ENCODE assay signal across 19 cellular contexts in the genomic region with DNA sequence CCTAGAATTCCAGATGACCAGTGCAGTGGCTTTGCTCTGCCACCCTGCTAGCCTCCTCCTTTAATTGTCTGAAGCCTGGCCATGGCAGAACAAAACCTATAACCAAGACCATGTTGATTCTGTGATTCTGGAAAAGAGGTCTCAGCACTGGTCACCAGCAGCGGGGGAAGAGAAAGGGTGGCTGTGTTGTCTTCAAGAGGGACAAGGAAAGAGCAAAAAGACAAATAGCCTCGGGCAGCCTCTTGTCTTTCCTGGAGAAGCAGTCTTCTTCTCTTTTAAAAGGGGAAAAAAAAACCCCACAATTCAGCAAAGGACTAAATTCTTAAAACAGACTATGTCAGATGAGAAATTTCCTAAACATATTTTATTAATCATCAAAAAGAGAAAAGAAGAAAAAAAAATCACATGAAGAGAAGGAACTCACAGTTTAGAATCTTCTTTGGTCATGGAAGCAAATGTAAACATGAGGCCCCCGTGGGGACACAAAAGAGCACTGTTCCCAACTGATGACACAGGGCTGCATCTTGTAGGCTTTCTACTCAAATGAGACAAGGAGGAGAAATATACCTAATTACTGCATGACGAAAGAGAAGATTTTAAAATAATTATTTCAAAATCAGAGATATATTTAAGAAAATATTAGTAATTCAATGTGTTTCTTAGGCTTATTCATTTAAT. TPM values are rescaled to one million over a fixed set of nuclear protein-coding genes. Genes with fewer than 3 reads are reported as not detected.
A peak's percentile ranks its signal among the peaks of the same experiment; 100 is the strongest.
DNase-seq lines count a peak whose midpoint lies in the region; ATAC-seq, FAIRE-seq and TF ChIP-seq lines count a peak whose summit lies in the region.
"Had no signal": no experiment of that assay in that cellular context is flagged by ENCODE, and none has a peak within 500 bp of the region (broad histone marks: within the 10 kb centered on the region; RNA-seq: fewer than 3 reads in every experiment).

No MANE protein-coding gene starts in this region.

- TF ChIP-seq POLR2A in K562 (conservative IDR thresholded peaks at IDR 0.05) (no peak), esophagus muscularis mucosa (IDR thresholded peaks at IDR 0.05; ENCODE audit: low read depth) (no peak)

- 85% methylated on average over 4 of the region's 4 CpGs for WGBS in K562 (ENCODE audit: insufficient coverage, low coverage, missing lambda C conversion rate)
- 58% methylated on average over 4 of the region's 4 CpGs for WGBS in esophagus muscularis mucosa

- H3K36me3 Mint-ChIP-seq in activated T-cell treated with anti-CD3 and anti-CD28 coated beads, Interleukin-2, amount 50 U/mL, for 24 hours (ENCODE audit: low read depth), result peaks cover 87% of the 10 kb centered on the region
- H3K36me3 Mint-ChIP-seq in activated T-cell treated with anti-CD3 and anti-CD28 coated beads, Interleukin-2, amount 50 U/mL, for 72 hours (ENCODE audit: insufficient read depth in 2 of 2), result peaks cover 9 to 38% of the 10 kb centered on the region in 2 donors
- H3K36me3 Mint-ChIP-seq in memory B cell (peaks cover 23% of the 10 kb centered on the region), chondrocyte (ENCODE audit: low read depth) (peaks cover 19% of the 10 kb centered on the region)

- no peak for TF ChIP-seq EP300 in K562 (IDR thresholded peaks at IDR 0.05; ENCODE audit: low read length)
- TF ChIP-seq EP300 in esophagus muscularis mucosa (IDR thresholded peaks at IDR 0.05), result no peak

- in situ Hi-C loops in K562 (cut with MboI), result no loop called here

- BruUV-seq in K562 (replicated peaks; lab: Mats Ljungman, UMichigan), result no TSS peak

- no peak for DNase-seq in activated T-cell treated with anti-CD3 and anti-CD28 coated beads, Interleukin-2, amount 50 U/mL, for 24 hours
- DNase-seq in activated T-cell treated with anti-CD3 and anti-CD28 coated beads, Interleukin-2, amount 50 U/mL, for 72 hours, result no peak
- DNase-seq in K562 (ENCODE audit: extremely low read depth in 1 of 4, low spot score in 3 of 4) (no peak), memory B cell (ENCODE audit: low spot score in 2 of 2) (no peak), chondrocyte (ENCODE audit: low spot score) (no peak), NCI-H2081 treated with DMSO at 0.1 percent for 48 hours (lab: John Stamatoyannopoulos, UW) (no peak), esophagus muscularis mucosa (ENCODE audit: extremely low spot score) (no peak)
- DNase-seq: activated CD8-positive, alpha-beta memory T cell treated with anti-CD3 and anti-CD28 coated beads, Interleukin-2, amount 10 ng/mL, durations not matched to agents 7 days and 5 days; activated naive CD8-positive, alpha-beta T cell treated with anti-CD3 and anti-CD28 coated beads, Interleukin-2, amount 50 U/mL, for 24 hours; BE2C; brain microvascular endothelial cell; GDM1; naive B cell; NCI-H1930; stimulated activated naive CD8-positive, alpha-beta T cell treated with anti-CD3 and anti-CD28 coated beads, Interleukin-15, Interleukin-2, amounts not matched to agents 100 U/mL and 50 U/mL, for 24 hours; upper lobe of left lung had no signal

- CTCF ChIA-PET in K562 (lab: Yijun Ruan, JAX; ENCODE audit: low intra/inter-chr PET ratio), result no interaction called here

- ATAC-seq in activated T-cell treated with anti-CD3 and anti-CD28 coated beads, Interleukin-2, amount 50 U/mL, for 72 hours (replicated peaks in 1 of 2), result no peak
- no peak for ATAC-seq in K562
- no peak for ATAC-seq in memory B cell (ENCODE audit: low read depth)
- ATAC-seq: activated CD8-positive, alpha-beta memory T cell treated with anti-CD3 and anti-CD28 coated beads, Interleukin-2, amount 10 ng/mL, durations not matched to agents 7 days and 5 days; activated naive CD8-positive, alpha-beta T cell treated with anti-CD3 and anti-CD28 coated beads, Interleukin-2, amount 50 U/mL, for 24 hours; stimulated activated naive CD8-positive, alpha-beta T cell treated with anti-CD3 and anti-CD28 coated beads, Interleukin-15, Interleukin-2, amounts not matched to agents 100 U/mL and 50 U/mL, for 24 hours had no signal

- POLR2A ChIA-PET in K562 (lab: Yijun Ruan, JAX), result interaction anchor here (0.8 to 2.3 kb wide), 2 partner anchors 9 to 10 kb away, joined by 4 to 9 read pairs; no protein-coding TSS in a partner anchor

- H2AFZ ChIP-seq in K562 (ENCODE audit: low read depth, low read length), result no peak overlapping the region

- no peak overlapping the region for H3K4me2 ChIP-seq in K562 (ENCODE audit: insufficient read depth, low read length)

- H3K4me1 ChIP-seq in K562 (replicated peaks in 1 of 2; ENCODE audit: control insufficient read depth in 2 of 2, insufficient read depth in 2 of 2, low read length in 2 of 2), result peaks cover 0 to 16% of the 10 kb centered on the region in 2 experiments; a peak in 2 of 5 replicates
- H3K4me1 ChIP-seq in esophagus muscularis mucosa, result peaks cover 3 to 13% (median 9%) of the 10 kb centered on the region in 4 donors
- H3K4me1 ChIP-seq: BE2C had no signal

- no peaks in the 10 kb centered on the region for H4K20me1 ChIP-seq in K562 (replicated peaks; ENCODE audit: control insufficient read depth, insufficient read depth, low read length)

- TF ChIP-seq CTCF in K562 (IDR thresholded peaks at IDR 0.05 in 2 of 3, conservative IDR thresholded peaks at IDR 0.05 in 1 of 3; ENCODE audit: insufficient read depth in 2 of 3, low read depth in 1 of 3, low read length in 3 of 3), result no peak; a peak in 1 of 6 replicates
- TF ChIP-seq CTCF in chondrocyte (IDR thresholded peaks at IDR 0.05), result no peak
- TF ChIP-seq CTCF in esophagus muscularis mucosa (IDR thresholded peaks at IDR 0.05), result no peak

- H3K79me2 ChIP-seq in K562 (ENCODE audit: control insufficient read depth, insufficient read depth, low read length), result peaks cover 22% of the 10 kb centered on the region; the same call in 1 of the 3 replicates

- H3K9me3 ChIP-seq in K562 (replicated peaks; ENCODE audit: control insufficient read depth, insufficient read depth, low read depth, low read length) (no peaks in the 10 kb centered on the region), esophagus muscularis mucosa (no peaks in the 10 kb centered on the region)
- H3K9me3 ChIP-seq: BE2C, gastroesophageal sphincter, upper lobe of left lung had no signal

- H3K9ac ChIP-seq in K562 (ENCODE audit: insufficient read depth in 1 of 2, low read depth in 2 of 2, low read length in 2 of 2), result no peak overlapping the region

- H3K36me3 ChIP-seq in K562 (ENCODE audit: control insufficient read depth, insufficient read depth, low read length) (peaks cover 91% of the 10 kb centered on the region), esophagus muscularis mucosa (peaks cover 34 to 68% (median 60%) of the 10 kb centered on the region in 4 donors)

- intact Hi-C loops in K562 (cut with micrococcal nuclease) (no loop called here), esophagus muscularis mucosa (cut with DNase I) (no loop called here)

- H3K27me3 ChIP-seq in K562 (ENCODE audit: control insufficient read depth in 2 of 2, insufficient read depth in 2 of 2, low read length in 2 of 2) (no peaks in the 10 kb centered on the region), esophagus muscularis mucosa (no peaks in the 10 kb centered on the region)
- H3K27me3 ChIP-seq: BE2C, brain microvascular endothelial cell, gastroesophageal sphincter, upper lobe of left lung had no signal

- no peaks in the 10 kb centered on the region for H3K9me3 Mint-ChIP-seq in activated T-cell treated with anti-CD3 and anti-CD28 coated beads, Interleukin-2, amount 50 U/mL, for 24 hours
- H3K9me3 Mint-ChIP-seq in activated T-cell treated with anti-CD3 and anti-CD28 coated beads, Interleukin-2, amount 50 U/mL, for 72 hours, result no peaks in the 10 kb centered on the region
- H3K9me3 Mint-ChIP-seq in memory B cell (no peaks in the 10 kb centered on the region), chondrocyte (ENCODE audit: low read depth) (no peaks in the 10 kb centered on the region)
- H3K9me3 Mint-ChIP-seq: activated naive CD8-positive, alpha-beta T cell treated with anti-CD3 and anti-CD28 coated beads, Interleukin-2, amount 50 U/mL, for 24 hours; naive B cell had no signal

- H3K27me3 Mint-ChIP-seq in activated T-cell treated with anti-CD3 and anti-CD28 coated beads, Interleukin-2, amount 50 U/mL, for 24 hours, result no peaks in the 10 kb centered on the region
- H3K27me3 Mint-ChIP-seq in activated T-cell treated with anti-CD3 and anti-CD28 coated beads, Interleukin-2, amount 50 U/mL, for 72 hours (ENCODE audit: low read depth), result no peaks in the 10 kb centered on the region
- H3K27me3 Mint-ChIP-seq in memory B cell (no peaks in the 10 kb centered on the region), chondrocyte (ENCODE audit: low read depth) (no peaks in the 10 kb centered on the region)
- H3K27me3 Mint-ChIP-seq: activated CD8-positive, alpha-beta memory T cell treated with anti-CD3 and anti-CD28 coated beads, Interleukin-2, amount 10 ng/mL, durations not matched to agents 7 days and 5 days; activated naive CD8-positive, alpha-beta T cell treated with anti-CD3 and anti-CD28 coated beads, Interleukin-2, amount 50 U/mL, for 24 hours; naive B cell had no signal

- H3K9me1 ChIP-seq in K562 (ENCODE audit: control insufficient read depth, insufficient read depth, low read length), result no peaks in the 10 kb centered on the region

- no peak for TF ChIP-seq RAD21 in K562 (CRISPR knock-in tag; conservative IDR thresholded peaks at IDR 0.05 in 1 of 2, IDR thresholded peaks at IDR 0.05 in 1 of 2)

- H3K4me3 Mint-ChIP-seq in activated T-cell treated with anti-CD3 and anti-CD28 coated beads, Interleukin-2, amount 50 U/mL, for 24 hours, result no peak overlapping the region
- no peak overlapping the region for H3K4me3 Mint-ChIP-seq in activated T-cell treated with anti-CD3 and anti-CD28 coated beads, Interleukin-2, amount 50 U/mL, for 72 hours
- no peak overlapping the region for H3K4me3 Mint-ChIP-seq in memory B cell
- H3K4me3 Mint-ChIP-seq in chondrocyte (ENCODE audit: unreplicated experiment), result no peak overlapping the region
- H3K4me3 Mint-ChIP-seq: activated CD8-positive, alpha-beta memory T cell treated with anti-CD3 and anti-CD28 coated beads, Interleukin-2, amount 10 ng/mL, durations not matched to agents 7 days and 5 days; activated naive CD8-positive, alpha-beta T cell treated with anti-CD3 and anti-CD28 coated beads, Interleukin-2, amount 50 U/mL, for 24 hours; naive B cell had no signal

- peak overlapping the region; percentile 6; the same call in 1 of the 3 replicates for H3K27ac ChIP-seq in K562 (ENCODE audit: extremely low read depth, low read depth, low read length)
- H3K27ac ChIP-seq in temporal lobe (ENCODE audit: low read depth, low read length), result peak overlapping the region; percentile 93
- peak overlapping the region in 1 of 4 donors; percentile 3 for H3K27ac ChIP-seq in esophagus muscularis mucosa (replicated peaks in 1 of 4)
- H3K27ac ChIP-seq: brain microvascular endothelial cell, epithelial cell of prostate had no signal

- H3K4me3 ChIP-seq in K562 (no peak overlapping the region), esophagus muscularis mucosa (no peak overlapping the region)
- H3K4me3 ChIP-seq: gastroesophageal sphincter, upper lobe of left lung had no signal

- H3K27ac Mint-ChIP-seq in activated T-cell treated with anti-CD3 and anti-CD28 coated beads, Interleukin-2, amount 50 U/mL, for 24 hours, result peak overlapping the region; percentile 26
- no peak overlapping the region for H3K27ac Mint-ChIP-seq in activated T-cell treated with anti-CD3 and anti-CD28 coated beads, Interleukin-2, amount 50 U/mL, for 72 hours
- H3K27ac Mint-ChIP-seq in memory B cell (peak overlapping the region; percentile 54), chondrocyte (ENCODE audit: unreplicated experiment) (no peak overlapping the region)
- H3K27ac Mint-ChIP-seq: activated CD8-positive, alpha-beta memory T cell treated with anti-CD3 and anti-CD28 coated beads, Interleukin-2, amount 10 ng/mL, durations not matched to agents 7 days and 5 days had no signal

- H3K4me1 Mint-ChIP-seq in activated T-cell treated with anti-CD3 and anti-CD28 coated beads, Interleukin-2, amount 50 U/mL, for 24 hours (ENCODE audit: low read depth), result peaks cover 5% of the 10 kb centered on the region
- peaks cover 8% of the 10 kb centered on the region for H3K4me1 Mint-ChIP-seq in activated T-cell treated with anti-CD3 and anti-CD28 coated beads, Interleukin-2, amount 50 U/mL, for 72 hours (ENCODE audit: low read depth)
- peaks cover 6% of the 10 kb centered on the region for H3K4me1 Mint-ChIP-seq in memory B cell
- peaks cover 44% of the 10 kb centered on the region for H3K4me1 Mint-ChIP-seq in chondrocyte (ENCODE audit: low read depth)

- FAIRE-seq in K562 (lab: Jason Lieb, UNC), result no peak

RNA-seq across cellular contexts. Expression of gene RAP1GAP, which starts 36.3 kb away (rescaled TPM):
- 1 to 10 TPM; 1.2 to 2.4 TPM for total RNA-seq in activated T-cell treated with anti-CD3 and anti-CD28 coated beads, Interleukin-2, amount 50 U/mL, for 72 hours
- 41.9 and 97.0 TPM in 2 replicates for total RNA-seq in K562 (2011; cell fraction: chromatin; rRNA removed; ENCODE audit: low replicate concordance)
- 41.8 and 44.9 TPM in 2 replicates for total RNA-seq in K562 (2011; cell fraction: nucleolus; rRNA removed)
- 34.0 and 35.7 TPM in 2 replicates for total RNA-seq in K562 (2011; cell fraction: nucleoplasm; rRNA removed)
- total RNA-seq in K562 (2014; rRNA removed) (19.2 and 28.0 TPM in 2 replicates), K562 (2014; rRNA removed; fragmentation: Illumina TruSeq; extraction: Trizol) (7.0 and 7.3 TPM in 2 replicates), K562 (2015; rRNA removed; fragmentation: Illumina TruSeq; extraction: Trizol) (9.5 and 9.7 TPM in 2 replicates), K562 (2021) (30.2 and 31.0 TPM in 2 replicates), temporal lobe (22.6 TPM), chondrocyte (1.1 to 2.2 TPM (median 1.8 TPM) in 3 replicates), esophagus muscularis mucosa (under 1 TPM; 0.33 to 0.83 (median 0.56) TPM)
- polyA plus RNA-seq in K562 (2011; rRNA removed) (30.2 and 36.0 TPM in 2 replicates), K562 (2014; fragmentation: Illumina TruSeq; extraction: Trizol) (23.5 and 26.5 TPM in 2 replicates), K562 (2014; fragmentation: Nextera tagmentation; extraction: Ambion mirVana) (under 1 TPM; 0.29 to 0.51 TPM), K562 (2014; rRNA removed) (21.7 and 22.3 TPM in 2 replicates)
- 27.3 and 36.3 TPM in 2 replicates for polyA plus RNA-seq in K562 (2011; cell fraction: cytosol; rRNA removed)
- polyA plus RNA-seq in K562 (2011; cell fraction: nucleus; rRNA removed), result 68.0 and 110 TPM in 2 replicates
- 23.3 and 41.5 TPM in 2 replicates for polyA plus RNA-seq in K562 (2012)
- polyA minus RNA-seq in K562 (2011; rRNA and poly(A)+ RNA removed), result 25.4 and 27.5 TPM in 2 replicates
- 22.4 and 26.1 TPM in 2 replicates for polyA minus RNA-seq in K562 (2011; cell fraction: cytosol; rRNA and poly(A)+ RNA removed)
- 26.9 and 27.0 TPM in 2 replicates for polyA minus RNA-seq in K562 (2011; cell fraction: nucleus; rRNA and poly(A)+ RNA removed)

Comparison
In these comparisons a context has a peak if more than half of its experiments do, and no peak if none do; other contexts are left out.
1. H3K27ac Mint-ChIP-seq: peak in activated T-cell treated with anti-CD3 and anti-CD28 coated beads, Interleukin-2, amount 50 U/mL, for 24 hours (single experiment) and memory B cell (single experiment); none in activated T-cell treated with anti-CD3 and anti-CD28 coated beads, Interleukin-2, amount 50 U/mL, for 72 hours (single experiment) and chondrocyte (single experiment).